In the genomic region with DNA sequence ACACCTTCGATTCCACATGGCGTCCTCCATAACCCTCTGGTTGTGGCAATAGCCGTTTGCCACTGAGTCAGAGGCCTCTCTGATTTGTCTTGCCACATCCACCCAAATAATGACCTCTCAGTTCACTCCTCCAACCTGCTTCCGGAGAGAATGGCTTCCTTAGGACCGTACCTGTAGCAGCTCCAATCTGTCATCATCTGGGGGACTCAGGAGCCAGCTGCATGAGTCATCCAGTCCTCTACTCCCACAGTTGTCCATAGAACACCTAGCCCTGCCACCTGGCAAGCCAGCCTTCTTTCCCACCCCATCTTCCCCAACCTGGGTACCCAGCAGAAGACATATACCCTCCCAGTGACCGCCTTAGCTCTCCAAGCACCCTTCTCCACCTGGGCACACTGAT, we compare ENCODE assay signal across 16 cellular contexts.
"Had no signal": no experiment of that assay in that cellular context is flagged by ENCODE, and none has a peak within 500 bp of the region (broad histone marks: within the 10 kb centered on the region; RNA-seq: fewer than 3 reads in every experiment).

No MANE protein-coding gene starts in this region.

- H3K27ac ChIP-seq: colonic mucosa, right atrium auricular region, thoracic aorta had no signal

- H3K36me3 ChIP-seq: colonic mucosa, right atrium auricular region, stomach, thoracic aorta had no signal

- H3K27me3 ChIP-seq: colonic mucosa, right atrium auricular region, stomach had no signal

- H3K9me3 ChIP-seq: colonic mucosa, right atrium auricular region, stomach, thoracic aorta had no signal

- H3K4me3 ChIP-seq: colonic mucosa, right atrium auricular region, stomach, thoracic aorta had no signal

- FAIRE-seq: endothelial cell of umbilical vein, small intestine had no signal

- H3K4me1 ChIP-seq: colonic mucosa had no signal

- DNase-seq: colonic mucosa; effector CD4-positive, alpha-beta T cell; endodermal cell; erythroblast; foreskin melanocyte; hippocampal formation; mesendoderm; naive B cell; stimulated activated CD4-positive, alpha-beta T cell treated with anti-CD3 and anti-CD28 coated beads, Interleukin-12 subunit alpha, Interleukin-12 subunit beta, amount 100 ng/mL, for 4 hours; stimulated activated naive CD4-positive, alpha-beta T cell; trophoblast cell had no signal
